32 cellular contexts compared by ENCODE assay signal in the genomic region with DNA sequence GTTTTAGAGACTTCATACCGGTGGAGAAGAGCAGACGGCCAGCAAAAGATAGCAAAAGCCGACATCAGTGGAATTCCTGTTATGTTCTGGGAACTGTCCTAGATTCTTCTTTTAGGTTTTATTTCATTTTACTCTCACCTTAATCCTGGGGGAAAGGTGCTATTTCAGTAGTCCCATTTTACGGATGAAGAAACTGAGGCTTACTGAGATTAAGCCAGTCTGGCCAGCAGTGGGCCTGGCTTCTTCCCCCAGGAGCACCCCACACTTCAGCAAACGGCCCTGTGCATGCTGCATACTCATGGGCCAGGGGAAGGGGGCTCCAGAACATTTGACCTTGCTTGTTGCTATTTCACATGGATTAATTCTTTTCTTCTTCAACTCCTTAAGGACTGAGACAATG. TPM values are rescaled to one million over a fixed set of nuclear protein-coding genes. Genes with fewer than 3 reads are reported as not detected.
"Had no signal": no experiment of that assay in that cellular context is flagged by ENCODE, and none has a peak within 500 bp of the region (broad histone marks: within the 10 kb centered on the region; RNA-seq: fewer than 3 reads in every experiment).

No MANE protein-coding gene starts in this region.

- H3K36me3 ChIP-seq: ascending aorta had no signal

- ATAC-seq: activated CD4-positive, alpha-beta T cell treated with anti-CD3 and anti-CD28 coated beads for 36 hours; activated CD4-positive, CD25-positive, alpha-beta regulatory T cell treated with anti-CD3 and anti-CD28 coated beads, Interleukin-2, amount 50 U/mL, for 24 hours; activated CD8-positive, alpha-beta memory T cell treated with anti-CD3 and anti-CD28 coated beads, Interleukin-2, amount 10 ng/mL, durations not matched to agents 7 days and 5 days; activated CD8-positive, alpha-beta T cell treated with anti-CD3 and anti-CD28 coated beads, Interleukin-2, amount 10 ng/mL, durations not matched to agents 7 days and 5 days; activated naive CD8-positive, alpha-beta T cell treated with anti-CD3 and anti-CD28 coated beads, Interleukin-2, amount 50 U/mL, for 24 hours; WTC11 had no signal

- FAIRE-seq: TTC549 had no signal

- H3K4me1 ChIP-seq: ascending aorta had no signal

- H3K27me3 ChIP-seq: ascending aorta, cardiac muscle cell had no signal

- DNase-seq: activated CD4-positive, alpha-beta memory T cell treated with anti-CD3 and anti-CD28 coated beads, Interleukin-2, amount 10 ng/mL, durations not matched to agents 7 days and 5 days; activated CD4-positive, alpha-beta T cell treated with anti-CD3 and anti-CD28 coated beads for 1 hour; activated CD4-positive, alpha-beta T cell treated with anti-CD3 and anti-CD28 coated beads for 36 hours; activated CD4-positive, alpha-beta T cell treated with anti-CD3 and anti-CD28 coated beads for 48 hours; activated CD4-positive, alpha-beta T cell treated with anti-CD3 and anti-CD28 coated beads, Interleukin-2, amount 10 ng/mL, durations not matched to agents 7 days and 5 days; activated CD4-positive, alpha-beta T cell treated with anti-CD3 and anti-CD28 coated beads, Interleukin-2, amount 50 U/mL, for 48 hours; activated CD4-positive, CD25-positive, alpha-beta regulatory T cell; activated CD8-positive, alpha-beta memory T cell treated with anti-CD3 and anti-CD28 coated beads for 24 hours; activated CD8-positive, alpha-beta memory T cell treated with anti-CD3 and anti-CD28 coated beads, Interleukin-2, amount 10 ng/mL, durations not matched to agents 7 days and 5 days; activated CD8-positive, alpha-beta memory T cell treated with anti-CD3 and anti-CD28 coated beads, Interleukin-2, amount 50 U/mL, for 48 hours; activated CD8-positive, alpha-beta T cell treated with anti-CD3 and anti-CD28 coated beads, Interleukin-2, amount 10 ng/mL, durations not matched to agents 7 days and 5 days; activated effector memory CD4-positive, alpha-beta T cell treated with Interleukin-2 at 50 U/mL for 16 hours; activated gamma-delta T cell; activated naive CD4-positive, alpha-beta T cell treated with anti-CD3 and anti-CD28 coated beads, Interleukin-2, amount 10 ng/mL, durations not matched to agents 7 days and 5 days; activated naive CD4-positive, alpha-beta T cell treated with Interleukin-2 at 50 U/mL for 16 hours; activated naive CD8-positive, alpha-beta T cell treated with anti-CD3 and anti-CD28 coated beads, Interleukin-2, amount 10 ng/mL, durations not matched to agents 7 days and 5 days; activated naive CD8-positive, alpha-beta T cell treated with anti-CD3 and anti-CD28 coated beads, Interleukin-2, amount 50 U/mL, for 24 hours; activated T-cell treated with anti-CD3 and anti-CD28 coated beads, Interleukin-2, amount 50 U/mL, for 24 hours; activated T-cell treated with anti-CD3 and anti-CD28 coated beads, Interleukin-2, amount 50 U/mL, for 48 hours; anterior cingulate cortex; central memory CD4-positive, alpha-beta T cell; T-helper 1 cell; T-helper 2 cell; T-helper 9 cell had no signal

- H3K9me3 ChIP-seq: ascending aorta had no signal

- H3K27ac ChIP-seq: ascending aorta, cardiac muscle cell, VCaP had no signal

- H3K4me3 ChIP-seq: ascending aorta, cardiac muscle cell had no signal

RNA-seq across cellular contexts. Expression of a gene that starts 56.7 kb away (rescaled TPM):
- total RNA-seq: activated CD4-positive, alpha-beta memory T cell treated with anti-CD3 and anti-CD28 coated beads, Interleukin-2, amount 10 ng/mL, durations not matched to agents 7 days and 5 days; activated CD4-positive, alpha-beta T cell treated with anti-CD3 and anti-CD28 coated beads for 36 hours; activated CD4-positive, alpha-beta T cell treated with anti-CD3 and anti-CD28 coated beads, Interleukin-2, amount 10 ng/mL, durations not matched to agents 7 days and 5 days; activated CD8-positive, alpha-beta memory T cell treated with anti-CD3 and anti-CD28 coated beads, Interleukin-2, amount 10 ng/mL, durations not matched to agents 7 days and 5 days; activated CD8-positive, alpha-beta T cell treated with anti-CD3 and anti-CD28 coated beads, Interleukin-2, amount 10 ng/mL, durations not matched to agents 7 days and 5 days; activated naive CD8-positive, alpha-beta T cell treated with anti-CD3 and anti-CD28 coated beads, Interleukin-2, amount 10 ng/mL, durations not matched to agents 7 days and 5 days; activated T-helper 2 cell treated with anti-CD3 and anti-CD28 coated beads, Interferon-gamma antibody, Interleukin-2, Interleukin-4, amounts not matched to agents 10 μg/mL and 5 μg/mL and 100 μg/mL, durations not matched to agents 14 hours and 24 hours and 36 hours; ascending aorta; bronchial epithelial cell; cardiac muscle cell; WTC11 had no signal
- polyA plus RNA-seq: cardiac muscle cell had no signal
